In genomic region chr6:163588211-163588919, GRCh38 we compare ENCODE assay signal across 14 cellular contexts.
DNase-seq lines count a peak whose midpoint lies in the region; ATAC-seq and TF ChIP-seq lines count a peak whose summit lies in the region.
"Had no signal": no experiment of that assay in that cellular context is flagged by ENCODE, and none has a peak within 500 bp of the region (broad histone marks: within the 10 kb centered on the region; RNA-seq: fewer than 3 reads in every experiment).

No MANE protein-coding gene starts in this region.

- H3K79me2 ChIP-seq in OCI-LY7 (ENCODE audit: insufficient read depth, low read depth, low read length) = no peaks in the 10 kb centered on the region
- H3K79me2 ChIP-seq: parathyroid adenoma had no signal

- no TSS peak for BruUV-seq in OCI-LY7 (replicated peaks; lab: Mats Ljungman, UMichigan)

- peak overlapping the region; percentile 5 to 88 (median 86) for H3K27ac ChIP-seq in gastrocnemius medialis
- no peak overlapping the region for H3K27ac ChIP-seq in OCI-LY7 (ENCODE audit: low read depth, low read length, poor library complexity, severe bottlenecking)
- H3K27ac ChIP-seq in effector memory CD4-positive, alpha-beta T cell (ENCODE audit: insufficient read depth, low read length, poor library complexity, severe bottlenecking) = no peak overlapping the region
- H3K27ac ChIP-seq: parathyroid adenoma, vagina had no signal

- peak; percentile 75 for DNase-seq in EH (ENCODE audit: low read depth)
- DNase-seq in M059J (ENCODE audit: low read depth) = peak; percentile 53
- peak; percentile 55 for DNase-seq in choroid plexus epithelial cell (ENCODE audit: low read depth)
- peak in 1 of 2 donors; percentile 50 for DNase-seq in gastrocnemius medialis
- DNase-seq in OCI-LY7 (ENCODE audit: low spot score) = no peak
- DNase-seq in effector memory CD4-positive, alpha-beta T cell = no peak
- DNase-seq: activated CD4-positive, alpha-beta T cell treated with anti-CD3 and anti-CD28 coated beads, Interleukin-2, amount 50 U/mL, for 48 hours; CD8-positive, alpha-beta memory T cell; GDM1; NCI-H1048; stimulated activated naive CD4-positive, alpha-beta T cell treated with Interleukin-2 at 50 U/mL for 16 hours had no signal

- ATAC-seq in gastrocnemius medialis = no peak
- no peak for ATAC-seq in activated CD4-positive, CD25-positive, alpha-beta regulatory T cell treated with anti-CD3 and anti-CD28 coated beads, Interleukin-2, amount 50 U/mL, for 24 hours

- intact Hi-C loops in gastrocnemius medialis (cut with DNase I; ENCODE audit: low total_unique reads) (loop anchor here (2.0 to 10.0 kb wide), 6 partner anchors 122 to 520 kb away; no protein-coding TSS in a partner anchor), OCI-LY7 (cut with micrococcal nuclease; ENCODE audit: unreplicated experiment) (no loop called here)

- H3K4me3 ChIP-seq in choroid plexus epithelial cell (ENCODE audit: low read depth, low read length) (no peak overlapping the region), gastrocnemius medialis (no peak overlapping the region), OCI-LY7 (ENCODE audit: low read depth, low read length, poor library complexity, severe bottlenecking) (no peak overlapping the region)
- no peak overlapping the region for H3K4me3 ChIP-seq in effector memory CD4-positive, alpha-beta T cell (ENCODE audit: insufficient read depth, low read depth, low read length, poor library complexity, severe bottlenecking)
- H3K4me3 ChIP-seq: vagina had no signal

- no peaks in the 10 kb centered on the region for H4K20me1 ChIP-seq in OCI-LY7 (ENCODE audit: insufficient read depth, low read length)

- H3K4me1 ChIP-seq in gastrocnemius medialis (peaks cover 34 to 43% of the 10 kb centered on the region in 2 donors), OCI-LY7 (ENCODE audit: insufficient read depth, low read length, poor library complexity, severe bottlenecking) (no peaks in the 10 kb centered on the region)
- H3K4me1 ChIP-seq in effector memory CD4-positive, alpha-beta T cell (ENCODE audit: control insufficient read depth, insufficient read depth, low read length, poor library complexity, severe bottlenecking) = no peaks in the 10 kb centered on the region
- H3K4me1 ChIP-seq: vagina had no signal

- H3K9me3 ChIP-seq in gastrocnemius medialis = peaks cover 0 to 17% (median 3%) of the 10 kb centered on the region in 3 donors
- H3K9me3 ChIP-seq in OCI-LY7 (ENCODE audit: low read length) = 0 out of 2 replicates have a peak, but pooled peaks cover 6% of the 10 kb centered on the region
- no peaks in the 10 kb centered on the region for H3K9me3 ChIP-seq in effector memory CD4-positive, alpha-beta T cell (ENCODE audit: control insufficient read depth, low read length)
- H3K9me3 ChIP-seq: vagina had no signal

- no peak overlapping the region for H2AFZ ChIP-seq in OCI-LY7 (ENCODE audit: low read length)
- H2AFZ ChIP-seq: parathyroid adenoma had no signal

- POLR2A ChIA-PET in OCI-LY7 (lab: Charles Lee) = interaction anchor here (0.9 kb wide), 1 partner anchor 30 kb away, joined by 3 read pairs; no protein-coding TSS in a partner anchor

- H3K36me3 ChIP-seq in gastrocnemius medialis = no peaks in the 10 kb centered on the region
- no peaks in the 10 kb centered on the region for H3K36me3 ChIP-seq in OCI-LY7 (ENCODE audit: insufficient read depth, low read length)
- H3K36me3 ChIP-seq in effector memory CD4-positive, alpha-beta T cell (ENCODE audit: control insufficient read depth, insufficient read depth, low read length) = no peaks in the 10 kb centered on the region
- H3K36me3 ChIP-seq: vagina had no signal

- no peaks in the 10 kb centered on the region for H3K9me2 ChIP-seq in OCI-LY7 (ENCODE audit: insufficient read depth, low read length)

- TF ChIP-seq CTCF in choroid plexus epithelial cell (conservative IDR thresholded peaks at IDR 0.05; ENCODE audit: low read depth, low read length) (no peak), gastrocnemius medialis (IDR thresholded peaks at IDR 0.05 in 4 of 5, conservative IDR thresholded peaks at IDR 0.05 in 1 of 5) (no peak), OCI-LY7 (conservative IDR thresholded peaks at IDR 0.05; ENCODE audit: low read length) (no peak)

- H3K4me2 ChIP-seq in OCI-LY7 (ENCODE audit: low read length) = no peak overlapping the region

- TF ChIP-seq POLR2A in gastrocnemius medialis (IDR thresholded peaks at IDR 0.05) = no peak

- CTCF ChIA-PET in OCI-LY7 (lab: Charles Lee; ENCODE audit: unreplicated experiment) = no interaction called here

- H3K27me3 ChIP-seq in gastrocnemius medialis = no peaks in the 10 kb centered on the region
- no peaks in the 10 kb centered on the region for H3K27me3 ChIP-seq in effector memory CD4-positive, alpha-beta T cell (replicated peaks; ENCODE audit: control insufficient read depth, insufficient read depth, low read length, poor library complexity, severe bottlenecking)
- H3K27me3 ChIP-seq: vagina had no signal

- in situ Hi-C loops in gastrocnemius medialis (cut with MboI; ENCODE audit: low sequenced_read_pairs in 4 of 4) = loop anchor here (5.0 to 25.0 kb wide), 7 partner anchors 154 to 524 kb away; no protein-coding TSS in a partner anchor

Comparison
In these comparisons a context has a peak if more than half of its experiments do, and no peak if none do; other contexts are left out.
1. DNase-seq: peak in EH (single experiment), M059J (single experiment) and choroid plexus epithelial cell (single experiment); none in OCI-LY7 (single experiment) and effector memory CD4-positive, alpha-beta T cell (0 of 3).
2. H3K27ac ChIP-seq: peak in gastrocnemius medialis (4 of 4); none in OCI-LY7 (single experiment) and effector memory CD4-positive, alpha-beta T cell (single experiment).